8 cellular contexts compared by ENCODE assay signal in the genomic region with DNA sequence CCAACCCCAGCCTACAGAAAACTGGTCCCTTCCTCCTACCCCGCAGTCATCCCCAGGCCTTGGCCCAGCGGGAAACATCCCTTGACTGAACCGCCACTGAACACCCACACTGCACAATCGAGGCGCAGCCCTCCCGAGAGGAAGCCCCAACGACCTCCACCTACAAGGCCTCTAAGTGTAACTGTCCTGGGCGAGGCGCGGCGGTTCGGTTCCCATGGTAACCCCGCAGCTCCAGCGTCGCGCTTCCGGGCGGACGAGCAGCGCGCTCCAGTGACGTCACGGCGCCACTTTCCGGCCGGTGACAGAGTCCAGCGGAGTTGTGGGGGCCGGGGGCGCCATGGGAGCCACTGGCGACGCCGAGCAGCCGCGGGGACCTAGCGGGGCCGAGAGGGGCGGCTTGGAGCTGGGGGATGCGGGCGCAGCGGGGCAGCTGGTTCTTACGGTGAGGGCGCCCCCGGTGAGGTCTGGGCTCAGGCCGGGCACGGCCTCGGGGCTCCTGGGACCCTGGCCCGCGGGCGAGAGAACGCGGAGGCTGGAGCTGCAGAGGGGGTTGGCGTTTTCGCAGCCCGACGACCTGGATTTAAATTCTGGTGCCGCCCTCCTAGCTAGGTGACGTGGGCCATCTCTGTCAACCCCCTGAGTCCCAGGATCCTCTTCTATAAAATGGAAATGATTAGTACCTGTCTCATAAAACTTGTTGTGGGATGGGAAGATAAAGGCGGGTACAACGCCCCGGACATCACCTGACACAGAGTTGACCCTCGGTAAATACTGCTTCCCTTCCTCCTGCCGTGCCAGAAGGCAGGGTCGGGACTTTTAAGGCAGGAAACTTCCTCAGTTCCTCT. TPM values are rescaled to one million over a fixed set of nuclear protein-coding genes. Genes with fewer than 3 reads are reported as not detected.
DNase-seq lines count a peak whose midpoint lies in the region; ATAC-seq and TF ChIP-seq lines count a peak whose summit lies in the region.

A gene with protein sequence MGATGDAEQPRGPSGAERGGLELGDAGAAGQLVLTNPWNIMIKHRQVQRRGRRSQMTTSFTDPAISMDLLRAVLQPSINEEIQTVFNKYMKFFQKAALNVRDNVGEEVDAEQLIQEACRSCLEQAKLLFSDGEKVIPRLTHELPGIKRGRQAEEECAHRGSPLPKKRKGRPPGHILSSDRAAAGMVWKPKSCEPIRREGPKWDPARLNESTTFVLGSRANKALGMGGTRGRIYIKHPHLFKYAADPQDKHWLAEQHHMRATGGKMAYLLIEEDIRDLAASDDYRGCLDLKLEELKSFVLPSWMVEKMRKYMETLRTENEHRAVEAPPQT (plus strand): TSS at position 287 of the 845 bp plus-strand sequence. CDS start 51 bp downstream, at position 338.
A gene (minus strand): TSS at position 216 of the 845 bp plus-strand sequence. CDS start 1,908 bp downstream, outside the sequence.

- H3K9me3 Mint-ChIP-seq in activated CD4-positive, alpha-beta T cell treated with anti-CD3 and anti-CD28 coated beads for 36 hours (ENCODE audit: low read depth) = no peaks in the 10 kb centered on the region

- TF ChIP-seq CTCF in AG09309 (IDR thresholded peaks at IDR 0.05; ENCODE audit: control insufficient read depth, insufficient read depth, low read depth, low read length, missing control alignments) = no peak
- TF ChIP-seq CTCF in choroid plexus epithelial cell (conservative IDR thresholded peaks at IDR 0.05; ENCODE audit: low read depth, low read length) = no peak

- intact Hi-C loops in activated CD4-positive, alpha-beta T cell treated with anti-CD3 and anti-CD28 coated beads for 36 hours (cut with DNase I, micrococcal nuclease) = loop anchor here in 1 of 2 experiments (1.0 to 10.0 kb wide), 11 partner anchors 20 to 905 kb away; a partner anchor contains a TSS

- CTCF ChIA-PET in activated CD4-positive, alpha-beta T cell treated with anti-CD3 and anti-CD28 coated beads for 36 hours (lab: Charles Lee) = interaction anchor here (0.8 kb wide), 2 partner anchors 11 to 90 kb away, joined by 3 read pairs; no protein-coding TSS in a partner anchor

- H3K27me3 Mint-ChIP-seq in activated CD4-positive, alpha-beta T cell treated with anti-CD3 and anti-CD28 coated beads for 36 hours = no peaks in the 10 kb centered on the region

- H3K36me3 Mint-ChIP-seq in activated CD4-positive, alpha-beta T cell treated with anti-CD3 and anti-CD28 coated beads for 36 hours (ENCODE audit: low read depth) = peaks cover 23% of the 10 kb centered on the region

- peak within 1 kb of the TSS; percentile 81 for H3K4me3 Mint-ChIP-seq in activated CD4-positive, alpha-beta T cell treated with anti-CD3 and anti-CD28 coated beads for 36 hours

- POLR2A ChIA-PET in activated CD4-positive, alpha-beta T cell treated with anti-CD3 and anti-CD28 coated beads for 36 hours (lab: Charles Lee) = interaction anchor here (0.6 to 1.0 kb wide), 3 partner anchors 64 to 498 kb away, joined by 3 read pairs; no protein-coding TSS in a partner anchor

- ATAC-seq in GM19023 (IDR thresholded peaks at IDR 0.05; ENCODE audit: unreplicated experiment) (peak; percentile 82), HG03196 (IDR thresholded peaks at IDR 0.05; ENCODE audit: unreplicated experiment) (peak; percentile 88)
- ATAC-seq in activated CD4-positive, alpha-beta T cell treated with anti-CD3 and anti-CD28 coated beads for 36 hours = peak; percentile 91

- DNase-seq in AG09309 (ENCODE audit: low read depth) (peak; percentile 35), NCI-H446 (lab: John Stamatoyannopoulos, UW) (peak; percentile 64 to 91), choroid plexus epithelial cell (ENCODE audit: low read depth) (peak; percentile 88), kidney tubule cell (ENCODE audit: low spot score) (peak; percentile 91)
- peak; percentile 94 for DNase-seq in activated CD4-positive, alpha-beta T cell treated with anti-CD3 and anti-CD28 coated beads for 36 hours
- peak; percentile 80 to 88 for DNase-seq in stimulated activated CD4-positive, alpha-beta T cell treated with anti-CD3 and anti-CD28 coated beads, Interleukin-15, amount 100 ng/mL, for 48 hours (ENCODE audit: low read depth in 2 of 2)

- H3K4me1 Mint-ChIP-seq in activated CD4-positive, alpha-beta T cell treated with anti-CD3 and anti-CD28 coated beads for 36 hours = peaks cover 13% of the 10 kb centered on the region

- H3K27ac Mint-ChIP-seq in activated CD4-positive, alpha-beta T cell treated with anti-CD3 and anti-CD28 coated beads for 36 hours = peak within 1 kb of the TSS; percentile 88

- H3K4me3 ChIP-seq in AG09309 (ENCODE audit: control insufficient read depth, low read depth, low read length) (peak within 1 kb of the TSS; percentile 88), choroid plexus epithelial cell (ENCODE audit: low read depth, low read length) (peak within 1 kb of the TSS; percentile 86)

RNA-seq across cellular contexts. Expression of the first gene that starts in this region (rescaled TPM):
- 10 to 100 TPM; 25.0 to 25.2 TPM for total RNA-seq in activated CD4-positive, alpha-beta T cell treated with anti-CD3 and anti-CD28 coated beads for 36 hours

RNA-seq across cellular contexts. Expression of the second gene that starts in this region (rescaled TPM):
- not detected for total RNA-seq in activated CD4-positive, alpha-beta T cell treated with anti-CD3 and anti-CD28 coated beads for 36 hours

Comparison
In these comparisons a context has a peak if more than half of its experiments do, and no peak if none do; other contexts are left out.
1. Peak in every context shown above with its lines: DNase-seq, ATAC-seq and H3K4me3 ChIP-seq.
2. DNase-seq: peak in every context shown above with its lines; median percentile 94 in activated CD4-positive, alpha-beta T cell treated with anti-CD3 and anti-CD28 coated beads for 36 hours; 91 in kidney tubule cell; 88 in choroid plexus epithelial cell; 84 in stimulated activated CD4-positive, alpha-beta T cell treated with anti-CD3 and anti-CD28 coated beads, Interleukin-15, amount 100 ng/mL, for 48 hours; 78 in NCI-H446; 35 in AG09309.